Comparison of ENCODE assay signal across 9 cellular contexts in the genomic region with DNA sequence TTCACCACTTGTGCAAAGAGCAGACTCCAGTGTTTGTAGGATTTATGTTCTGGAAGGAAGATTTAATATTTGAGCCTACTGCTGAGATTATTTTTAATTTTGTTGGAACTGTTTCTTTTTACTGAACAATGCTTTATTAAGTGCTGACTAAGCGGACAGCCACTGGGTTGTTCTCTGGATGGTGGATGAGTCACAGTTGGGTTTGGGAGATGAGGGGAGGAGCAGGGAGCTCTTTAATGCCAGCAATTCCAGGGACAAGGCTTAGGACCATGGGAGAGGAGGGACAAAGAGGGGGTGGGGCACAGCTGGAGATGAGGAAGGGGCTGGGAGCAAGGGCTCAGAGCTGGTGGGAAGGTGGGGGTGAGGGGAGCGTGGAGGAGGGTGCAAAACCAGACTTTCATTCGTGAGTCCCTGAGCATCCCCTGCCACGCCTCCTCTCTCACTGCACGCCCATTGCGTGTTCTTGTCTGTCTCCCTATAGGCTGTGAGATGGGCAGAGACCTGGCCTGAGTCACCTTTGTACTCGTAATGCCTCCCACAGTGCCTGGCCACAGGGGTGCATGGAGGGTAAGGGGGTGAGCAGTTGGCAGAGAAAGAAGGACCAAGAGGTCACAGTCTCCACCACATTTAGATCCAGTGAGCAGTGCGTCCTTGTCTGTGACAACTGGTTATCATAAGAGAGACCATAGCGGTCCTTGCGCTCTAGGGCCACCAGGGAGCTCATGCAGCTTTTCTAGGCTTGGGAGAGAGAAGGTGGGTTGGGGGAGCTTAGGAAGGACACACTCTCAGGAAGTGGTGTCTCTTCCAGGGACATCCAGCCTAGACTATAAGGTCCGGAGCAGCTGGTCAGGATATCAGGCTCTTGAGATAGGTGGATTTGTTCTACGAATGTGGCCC. TPM values are rescaled to one million over a fixed set of nuclear protein-coding genes. Genes with fewer than 3 reads are reported as not detected.
DNase-seq lines count a peak whose midpoint lies in the region; ATAC-seq and TF ChIP-seq lines count a peak whose summit lies in the region.
"Had no signal": no experiment of that assay in that cellular context is flagged by ENCODE, and none has a peak within 500 bp of the region (broad histone marks: within the 10 kb centered on the region; RNA-seq: fewer than 3 reads in every experiment).

No MANE protein-coding gene starts in this region.

- H3K4me3 ChIP-seq in SK-N-SH (ENCODE audit: low read depth in 2 of 2, low read length in 1 of 2): no peak overlapping the region
- H3K4me3 ChIP-seq in foreskin fibroblast (ENCODE audit: low read depth in 1 of 2, low read length in 2 of 2): no peak overlapping the region

- no peak for TF ChIP-seq RAD21 in SK-N-SH (IDR thresholded peaks at IDR 0.05; ENCODE audit: low read length)

- 0 out of 2 replicates have a peak overlapping the region, but pooled peaks have one; percentile 0 for H2AFZ ChIP-seq in SK-N-SH (ENCODE audit: low read depth)

- peaks cover 7% of the 10 kb centered on the region for H3K4me1 Mint-ChIP-seq in progenitor cell of endocrine pancreas (ENCODE audit: low read depth)
- peaks cover 18% of the 10 kb centered on the region for H3K4me1 Mint-ChIP-seq in stimulated activated naive CD8-positive, alpha-beta T cell treated with anti-CD3 and anti-CD28 coated beads, Interleukin-15, amount 100 ng/mL, for 72 hours

- ATAC-seq in HG02610 (IDR thresholded peaks at IDR 0.05; ENCODE audit: unreplicated experiment): no peak
- ATAC-seq in stimulated activated naive CD8-positive, alpha-beta T cell treated with anti-CD3 and anti-CD28 coated beads, Interleukin-15, amount 100 ng/mL, for 72 hours: no peak

- TF ChIP-seq CTCF in SK-N-SH (IDR thresholded peaks at IDR 0.05) (no peak), foreskin fibroblast (IDR thresholded peaks at IDR 0.05; ENCODE audit: low read depth, low read length) (no peak), progenitor cell of endocrine pancreas (IDR thresholded peaks at IDR 0.05; ENCODE audit: unreplicated experiment) (no peak)

- POLR2A ChIA-PET in SK-N-SH (lab: Yijun Ruan, JAX): no interaction called here

- no peaks in the 10 kb centered on the region for H4K20me1 ChIP-seq in SK-N-SH (ENCODE audit: insufficient read depth)

- H3K9me3 Mint-ChIP-seq in progenitor cell of endocrine pancreas (ENCODE audit: low read depth): no peaks in the 10 kb centered on the region
- no peaks in the 10 kb centered on the region for H3K9me3 Mint-ChIP-seq in stimulated activated naive CD8-positive, alpha-beta T cell treated with anti-CD3 and anti-CD28 coated beads, Interleukin-15, amount 100 ng/mL, for 72 hours

- no peaks in the 10 kb centered on the region for H3K9me2 ChIP-seq in SK-N-SH

- H3K27me3 Mint-ChIP-seq in progenitor cell of endocrine pancreas: peaks cover 28% of the 10 kb centered on the region
- H3K27me3 Mint-ChIP-seq in stimulated activated naive CD8-positive, alpha-beta T cell treated with anti-CD3 and anti-CD28 coated beads, Interleukin-15, amount 100 ng/mL, for 72 hours: peaks cover 62% of the 10 kb centered on the region

- H3K27me3 ChIP-seq in SK-N-SH (ENCODE audit: insufficient read depth): peaks cover 7% of the 10 kb centered on the region

- peak overlapping the region in 1 of 2 experiments; percentile 44; a peak in 2 of 4 replicates for H3K27ac ChIP-seq in SK-N-SH (ENCODE audit: low read depth in 2 of 2, low read length in 1 of 2)

- H3K36me3 ChIP-seq in SK-N-SH (replicated peaks in 1 of 2; ENCODE audit: control insufficient read depth in 1 of 2, insufficient read depth in 2 of 2, low read length in 1 of 2): no peaks in the 10 kb centered on the region

- peaks cover 10% of the 10 kb centered on the region for H3F3A ChIP-seq in SK-N-SH (replicated peaks; ENCODE audit: insufficient read depth)

- peaks cover 13 to 20% of the 10 kb centered on the region in 2 experiments; a peak in 3 of 4 replicates for H3K4me1 ChIP-seq in SK-N-SH (ENCODE audit: control insufficient read depth in 1 of 2, insufficient read depth in 2 of 2, low read depth in 1 of 2, low read length in 1 of 2)

- H3K4me2 ChIP-seq in SK-N-SH: peak overlapping the region; percentile 52; the same call in 1 of the 2 replicates

- no peaks in the 10 kb centered on the region for H3K36me3 Mint-ChIP-seq in progenitor cell of endocrine pancreas (ENCODE audit: insufficient read depth)

- DNase-seq in ELR (ENCODE audit: low read depth): peak; percentile 85
- no peak for DNase-seq in SK-N-SH
- DNase-seq in foreskin fibroblast: peak; percentile 73 to 89
- DNase-seq in progenitor cell of endocrine pancreas (ENCODE audit: low spot score, unreplicated experiment): no peak
- DNase-seq in SKM-1 treated with dmso at 0.1 percent for 144 hours (lab: John Stamatoyannopoulos, UW; ENCODE audit: unreplicated experiment): no peak
- DNase-seq in stimulated activated naive CD8-positive, alpha-beta T cell treated with anti-CD3 and anti-CD28 coated beads, Interleukin-15, amount 100 ng/mL, for 72 hours: no peak
- no peak for DNase-seq in NCI-H1105 (lab: John Stamatoyannopoulos, UW)
- DNase-seq: erythroblast had no signal

- no peaks in the 10 kb centered on the region for H3K79me2 ChIP-seq in SK-N-SH (ENCODE audit: insufficient read depth)

- H3K9me3 ChIP-seq in SK-N-SH: no peaks in the 10 kb centered on the region

- H3K9ac ChIP-seq in SK-N-SH: no peak overlapping the region

- TF ChIP-seq EP300 in SK-N-SH (IDR thresholded peaks at IDR 0.05; ENCODE audit: borderline replicate concordance in 1 of 2, low read depth in 1 of 2, low read length in 1 of 2): no peak

- 73% methylated on average over 12 of the region's 12 CpGs for WGBS in SK-N-SH (ENCODE audit: low lambda C conversion rate)

- H3K4me3 Mint-ChIP-seq in progenitor cell of endocrine pancreas (ENCODE audit: low read depth): no peak overlapping the region
- no peak overlapping the region for H3K4me3 Mint-ChIP-seq in stimulated activated naive CD8-positive, alpha-beta T cell treated with anti-CD3 and anti-CD28 coated beads, Interleukin-15, amount 100 ng/mL, for 72 hours

- peak overlapping the region; percentile 36 for H3K27ac Mint-ChIP-seq in progenitor cell of endocrine pancreas
- peak overlapping the region in 1 of 2 donors; percentile 54 for H3K27ac Mint-ChIP-seq in stimulated activated naive CD8-positive, alpha-beta T cell treated with anti-CD3 and anti-CD28 coated beads, Interleukin-15, amount 100 ng/mL, for 72 hours

- CTCF ChIA-PET in SK-N-SH (lab: Yijun Ruan, JAX): interaction anchor here (1.1 to 7.3 kb wide), 11 partner anchors 8 to 115 kb away, joined by 3 to 95 read pairs (median 4); partner anchors contain the start of gene OBSL1

TF ChIP-seq in SK-N-SH, 30 proteins besides CTCF, POLR2A, EP300 and RAD21:
- no peak for TF ChIP-seq EZH2phosphoT487 (IDR thresholded peaks at IDR 0.05; ENCODE audit: borderline replicate concordance, low read depth)
- TF ChIP-seq FOSL2 (IDR thresholded peaks at IDR 0.05; ENCODE audit: borderline replicate concordance, low read depth): peak; percentile 86

RNA-seq across cellular contexts. Expression of gene SLC4A3, which starts 18.4 kb away (rescaled TPM):
- 12.2 and 12.3 TPM in 2 replicates for polyA plus RNA-seq in SK-N-SH (2012; rRNA removed)
- 3.9 and 5.1 TPM in 2 replicates for polyA plus RNA-seq in SK-N-SH (2012; cell fraction: cytosol; rRNA removed)
- 53.0 and 74.5 TPM in 2 replicates for polyA plus RNA-seq in SK-N-SH (2012; cell fraction: nucleus; rRNA removed)
- 17.0 and 19.7 TPM in 2 replicates for total RNA-seq in progenitor cell of endocrine pancreas

RNA-seq across cellular contexts. Expression of gene STK11IP, which starts 48.2 kb away (rescaled TPM):
- 22.1 and 22.9 TPM in 2 replicates for polyA plus RNA-seq in SK-N-SH (2012; rRNA removed)
- polyA plus RNA-seq in SK-N-SH (2012; cell fraction: cytosol; rRNA removed): 4.1 and 5.5 TPM in 2 replicates
- 141 and 185 TPM in 2 replicates for polyA plus RNA-seq in SK-N-SH (2012; cell fraction: nucleus; rRNA removed)
- 39.7 and 41.4 TPM in 2 replicates for total RNA-seq in progenitor cell of endocrine pancreas

Comparison
In these comparisons a context has a peak if more than half of its experiments do, and no peak if none do; other contexts are left out.
1. DNase-seq: peak in ELR (single experiment) and foreskin fibroblast (2 of 2); none in SK-N-SH (single experiment), progenitor cell of endocrine pancreas (single experiment), SKM-1 treated with dmso at 0.1 percent for 144 hours (single experiment), stimulated activated naive CD8-positive, alpha-beta T cell treated with anti-CD3 and anti-CD28 coated beads, Interleukin-15, amount 100 ng/mL, for 72 hours (0 of 2) and NCI-H1105 (single experiment).